In the genomic region with DNA sequence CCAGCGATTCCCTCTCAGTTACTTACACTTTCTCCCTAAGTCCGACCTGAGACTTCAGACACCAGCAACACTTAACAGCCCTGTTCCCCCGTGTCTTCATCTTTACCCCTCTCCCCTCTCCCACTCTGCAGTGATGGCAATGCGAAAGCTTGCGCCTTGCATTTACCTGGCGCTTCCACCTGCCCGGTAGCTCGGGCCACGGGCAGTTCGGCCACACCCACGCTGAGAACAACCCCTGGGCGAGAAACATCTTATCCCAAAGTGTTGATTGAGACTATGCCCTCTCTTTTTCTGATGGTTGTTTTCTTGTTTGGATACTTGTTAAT, we compare ENCODE assay signal across 8 cellular contexts. TPM values are rescaled to one million over a fixed set of nuclear protein-coding genes. Genes with fewer than 3 reads are reported as not detected.
DNase-seq lines count a peak whose midpoint lies in the region; ATAC-seq and TF ChIP-seq lines count a peak whose summit lies in the region.

No MANE protein-coding gene starts in this region.

- H3K9ac ChIP-seq in ES-I3 (ENCODE audit: low read depth, low read length): peak overlapping the region; percentile 93

- ATAC-seq in HG03025 (IDR thresholded peaks at IDR 0.05; ENCODE audit: low FRiP score, unreplicated experiment): peak; percentile 6
- ATAC-seq in left colon: peak; percentile 65

- DNase-seq in activated CD8-positive, alpha-beta memory T cell treated with anti-CD3 and anti-CD28 coated beads, Interleukin-2, amount 50 U/mL, for 4 hours: peak; percentile 12
- peak; percentile 39 to 61 for DNase-seq in left colon
- DNase-seq in HK-2 (ENCODE audit: unreplicated experiment): no peak
- no peak for DNase-seq in NCI-H1417 treated with DMSO at 0.1 percent for 48 hours (lab: John Stamatoyannopoulos, UW)
- no peak for DNase-seq in HEK293T (ENCODE audit: extremely low spot score)

- H3K9me3 ChIP-seq in ES-I3 (ENCODE audit: control insufficient read depth, insufficient read depth, low read length): no peaks in the 10 kb centered on the region

- no peak overlapping the region for H3K27ac ChIP-seq in urinary bladder (ENCODE audit: low read depth)

- peak overlapping the region; percentile 92 for H3K4me3 ChIP-seq in urinary bladder (ENCODE audit: low read depth, low read length)

- H3K36me3 ChIP-seq in ES-I3 (ENCODE audit: insufficient read depth, low read length) (no peaks in the 10 kb centered on the region), urinary bladder (ENCODE audit: insufficient read depth) (no peaks in the 10 kb centered on the region)

- under 1% methylated on average over 12 of the region's 12 CpGs for WGBS in urinary bladder

- POLR2A ChIA-PET in HEK293T (lab: Yijun Ruan, JAX): interaction anchor here (0.9 to 2.6 kb wide), 5 partner anchors 9 to 151 kb away, joined by 3 to 9 read pairs (median 5); no protein-coding TSS in a partner anchor

- H3K4me1 ChIP-seq in ES-I3 (ENCODE audit: insufficient read depth, low read length) (peaks cover 3% of the 10 kb centered on the region; the same call in 1 of the 2 replicates), urinary bladder (ENCODE audit: insufficient read depth) (no peaks in the 10 kb centered on the region)

- CTCF ChIA-PET in HEK293T (lab: Yijun Ruan, JAX): no interaction called here

- intact Hi-C loops in left colon (cut with DNase I, micrococcal nuclease): no loop called here

TF ChIP-seq in HEK293T, 16 proteins besides CTCF, POLR2A, EP300 and RAD21:
- no peak for TF ChIP-seq ELF4 (IDR thresholded peaks at IDR 0.05)
- TF ChIP-seq FOXM1 (IDR thresholded peaks at IDR 0.05; ENCODE audit: borderline replicate concordance): no peak
- TF ChIP-seq LEF1 (IDR thresholded peaks at IDR 0.05; ENCODE audit: borderline replicate concordance): no peak
- no peak for TF ChIP-seq CTBP1 (IDR thresholded peaks at IDR 0.05; ENCODE audit: borderline replicate concordance)
- TF ChIP-seq FOXK2 (IDR thresholded peaks at IDR 0.05): no peak
- no peak for TF ChIP-seq L3MBTL2 (conservative IDR thresholded peaks at IDR 0.05)
- no peak for TF ChIP-seq ZNF384 (IDR thresholded peaks at IDR 0.05)
- TF ChIP-seq NFRKB (IDR thresholded peaks at IDR 0.05): no peak
- no peak for TF ChIP-seq FOXA1 (IDR thresholded peaks at IDR 0.05)
- TF ChIP-seq BHLHE40 (IDR thresholded peaks at IDR 0.05; ENCODE audit: borderline replicate concordance): no peak
- TF ChIP-seq HDGF (IDR thresholded peaks at IDR 0.05; ENCODE audit: borderline replicate concordance): no peak
- no peak for TF ChIP-seq ARNT (IDR thresholded peaks at IDR 0.05)
- no peak for TF ChIP-seq SUZ12 (IDR thresholded peaks at IDR 0.05)
- TF ChIP-seq, protein P1, sequence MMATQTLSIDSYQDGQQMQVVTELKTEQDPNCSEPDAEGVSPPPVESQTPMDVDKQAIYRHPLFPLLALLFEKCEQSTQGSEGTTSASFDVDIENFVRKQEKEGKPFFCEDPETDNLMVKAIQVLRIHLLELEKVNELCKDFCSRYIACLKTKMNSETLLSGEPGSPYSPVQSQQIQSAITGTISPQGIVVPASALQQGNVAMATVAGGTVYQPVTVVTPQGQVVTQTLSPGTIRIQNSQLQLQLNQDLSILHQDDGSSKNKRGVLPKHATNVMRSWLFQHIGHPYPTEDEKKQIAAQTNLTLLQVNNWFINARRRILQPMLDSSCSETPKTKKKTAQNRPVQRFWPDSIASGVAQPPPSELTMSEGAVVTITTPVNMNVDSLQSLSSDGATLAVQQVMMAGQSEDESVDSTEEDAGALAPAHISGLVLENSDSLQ (IDR thresholded peaks at IDR 0.05): no peak
- TF ChIP-seq TARDBP (IDR thresholded peaks at IDR 0.05): no peak
- no peak for TF ChIP-seq SP1 (IDR thresholded peaks at IDR 0.05)

RNA-seq across cellular contexts. Expression of a gene that starts 0.6 kb away (rescaled TPM):
- total RNA-seq in left colon: 10 to 100 TPM; 74.7 to 78.9 TPM
- 117 TPM for total RNA-seq in urinary bladder
- polyA plus RNA-seq in urinary bladder: 25.2 TPM

Comparison
In these comparisons a context has a peak if more than half of its experiments do, and no peak if none do; other contexts are left out.
1. DNase-seq: peak in activated CD8-positive, alpha-beta memory T cell treated with anti-CD3 and anti-CD28 coated beads, Interleukin-2, amount 50 U/mL, for 4 hours (single experiment) and left colon (2 of 2); none in HK-2 (single experiment), NCI-H1417 treated with DMSO at 0.1 percent for 48 hours (single experiment) and HEK293T (single experiment).